15 cellular contexts compared by ENCODE assay signal in the genomic region with DNA sequence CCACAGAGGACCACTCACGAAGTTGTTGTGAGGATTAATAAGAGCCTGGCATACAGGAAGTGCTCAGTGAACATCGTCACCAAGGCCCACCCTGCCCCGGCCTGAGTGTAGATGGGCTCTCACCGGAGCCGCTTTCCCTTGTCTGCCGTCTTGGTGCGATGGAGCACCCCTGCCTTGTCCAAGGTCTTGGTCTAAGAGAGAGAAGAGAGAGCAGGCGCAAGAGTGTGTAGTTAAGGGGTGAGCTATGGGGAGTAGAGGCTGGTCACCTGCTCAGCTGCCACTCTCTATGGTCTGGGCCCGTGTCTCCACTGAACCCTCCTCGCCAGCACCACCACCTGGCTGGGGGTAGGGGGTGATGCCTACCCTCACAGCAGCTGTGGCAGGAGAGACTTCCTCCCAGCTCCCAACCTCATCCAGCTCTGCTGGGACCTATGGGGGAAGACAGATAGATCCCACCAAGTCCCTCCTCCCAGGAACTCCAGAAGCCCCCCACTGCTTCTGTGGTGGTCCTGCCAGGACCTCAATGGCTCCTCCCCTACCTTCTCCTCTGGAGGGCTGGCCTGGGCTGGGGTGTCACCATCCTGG.
"Had no signal": no experiment of that assay in that cellular context is flagged by ENCODE, and none has a peak within 500 bp of the region (broad histone marks: within the 10 kb centered on the region; RNA-seq: fewer than 3 reads in every experiment).

No MANE protein-coding gene starts in this region.

- H3K27ac ChIP-seq: cardiac muscle cell, pancreas, testis, upper lobe of right lung had no signal

- H3K36me3 ChIP-seq: cardiac muscle cell, pancreas had no signal

- H3K9me3 ChIP-seq: mucosa of descending colon, pancreas, testis, upper lobe of right lung had no signal

- FAIRE-seq: astrocyte, endothelial cell of umbilical vein, pancreas had no signal

- H3K4me1 ChIP-seq: pancreas, testis had no signal

- ATAC-seq: mucosa of descending colon; pancreas; stimulated activated naive CD8-positive, alpha-beta T cell treated with anti-CD3 and anti-CD28 coated beads, Interleukin-15, amount 100 ng/mL, for 72 hours had no signal

- H3K4me3 ChIP-seq: cardiac muscle cell, mucosa of descending colon, pancreas, upper lobe of right lung had no signal

- H3K27me3 ChIP-seq: cardiac muscle cell, pancreas, testis, upper lobe of right lung had no signal

- H3K9me3 Mint-ChIP-seq: activated CD4-positive, alpha-beta T cell treated with anti-CD3 and anti-CD28 coated beads, Interleukin-2, amount 10 ng/mL, durations not matched to agents 24 days and 14 days; stimulated activated naive CD8-positive, alpha-beta T cell treated with anti-CD3 and anti-CD28 coated beads, Interleukin-15, amount 100 ng/mL, for 72 hours had no signal

- H3K27ac Mint-ChIP-seq: activated CD4-positive, alpha-beta T cell treated with anti-CD3 and anti-CD28 coated beads, Interleukin-2, amount 10 ng/mL, durations not matched to agents 24 days and 14 days had no signal

- DNase-seq: activated CD4-positive, alpha-beta T cell treated with anti-CD3 and anti-CD28 coated beads, Interleukin-2, amount 10 ng/mL, durations not matched to agents 24 days and 14 days; activated gamma-delta T cell; foreskin melanocyte; head of caudate nucleus; stimulated activated CD4-positive, alpha-beta T cell treated with anti-CD3 and anti-CD28 coated beads, Interleukin-12 subunit alpha, Interleukin-12 subunit beta, amount 100 ng/mL, for 4 hours; stimulated activated CD4-positive, alpha-beta T cell treated with anti-CD3 and anti-CD28 coated beads, Interleukin-2, amount 100 ng/mL, for 48 hours; stimulated activated naive CD8-positive, alpha-beta T cell treated with anti-CD3 and anti-CD28 coated beads, Interleukin-15, amount 100 ng/mL, for 72 hours; T1000; testis; upper lobe of right lung had no signal

- H3K27me3 Mint-ChIP-seq: activated CD4-positive, alpha-beta T cell treated with anti-CD3 and anti-CD28 coated beads, Interleukin-2, amount 10 ng/mL, durations not matched to agents 24 days and 14 days; stimulated activated naive CD8-positive, alpha-beta T cell treated with anti-CD3 and anti-CD28 coated beads, Interleukin-15, amount 100 ng/mL, for 72 hours had no signal

- H3K4me3 Mint-ChIP-seq: activated CD4-positive, alpha-beta T cell treated with anti-CD3 and anti-CD28 coated beads, Interleukin-2, amount 10 ng/mL, durations not matched to agents 24 days and 14 days; stimulated activated naive CD8-positive, alpha-beta T cell treated with anti-CD3 and anti-CD28 coated beads, Interleukin-15, amount 100 ng/mL, for 72 hours had no signal
